In genomic region chr14:38197001-38197760, GRCh38 we compare ENCODE assay signal across 9 cellular contexts. TPM values are rescaled to one million over a fixed set of nuclear protein-coding genes. Genes with fewer than 3 reads are reported as not detected.
DNase-seq lines count a peak whose midpoint lies in the region; ATAC-seq and TF ChIP-seq lines count a peak whose summit lies in the region.
"Had no signal": no experiment of that assay in that cellular context is flagged by ENCODE, and none has a peak within 500 bp of the region (broad histone marks: within the 10 kb centered on the region; RNA-seq: fewer than 3 reads in every experiment).

No MANE protein-coding gene starts in this region.

- H4K20me1 ChIP-seq in SK-N-SH (ENCODE audit: insufficient read depth) (no peaks in the 10 kb centered on the region), PC-9 (ENCODE audit: insufficient read depth) (no peaks in the 10 kb centered on the region)

- peak; percentile 62 for TF ChIP-seq CTCF in SK-N-SH (IDR thresholded peaks at IDR 0.05)
- TF ChIP-seq CTCF in PC-9 (conservative IDR thresholded peaks at IDR 0.05), result peak; percentile 77
- peak; percentile 47 for TF ChIP-seq CTCF in foreskin fibroblast (IDR thresholded peaks at IDR 0.05; ENCODE audit: low read depth, low read length)
- peak in 2 of 3 experiments; percentile 13 to 78 for TF ChIP-seq CTCF in testis (IDR thresholded peaks at IDR 0.05)

- H3K79me2 ChIP-seq in SK-N-SH (ENCODE audit: insufficient read depth), result no peaks in the 10 kb centered on the region
- H3K79me2 ChIP-seq in PC-9 (ENCODE audit: low read depth), result no peaks in the 10 kb centered on the region

- no peak overlapping the region for H3K27ac ChIP-seq in SK-N-SH (ENCODE audit: low read depth in 2 of 2, low read length in 1 of 2)
- no peak overlapping the region for H3K27ac ChIP-seq in PC-9
- no peak overlapping the region for H3K27ac ChIP-seq in testis

- H3K4me2 ChIP-seq in SK-N-SH (no peak overlapping the region), PC-9 (no peak overlapping the region)

- no peak for TF ChIP-seq EP300 in SK-N-SH (IDR thresholded peaks at IDR 0.05; ENCODE audit: borderline replicate concordance in 1 of 2, low read depth in 1 of 2, low read length in 1 of 2)

- H3K9me2 ChIP-seq in SK-N-SH (no peaks in the 10 kb centered on the region), PC-9 (ENCODE audit: insufficient read depth) (no peaks in the 10 kb centered on the region)

- no peak overlapping the region for H3K9ac ChIP-seq in SK-N-SH

- no peak for ATAC-seq in SK-N-SH treated with all-trans-retinoic acid at 6 μM for 48 hours
- no peak for ATAC-seq in HG03460 (IDR thresholded peaks at IDR 0.05; ENCODE audit: unreplicated experiment)
- no peak for ATAC-seq in HG03097 (IDR thresholded peaks at IDR 0.05; ENCODE audit: low FRiP score, unreplicated experiment)

- no TSS peak for BruUV-seq in PC-9 (replicated peaks; lab: Mats Ljungman, UMichigan)

- H3K4me3 ChIP-seq in SK-N-SH (ENCODE audit: low read depth in 2 of 2, low read length in 1 of 2) (no peak overlapping the region; a peak in 1 of 4 replicates), PC-9 (no peak overlapping the region), foreskin fibroblast (ENCODE audit: low read depth in 1 of 2, low read length in 2 of 2) (no peak overlapping the region), testis (no peak overlapping the region)

- H3K36me3 ChIP-seq in SK-N-SH (replicated peaks in 1 of 2; ENCODE audit: control insufficient read depth in 1 of 2, insufficient read depth in 2 of 2, low read length in 1 of 2) (no peaks in the 10 kb centered on the region), PC-9 (ENCODE audit: low read depth) (no peaks in the 10 kb centered on the region), testis (ENCODE audit: low read depth, missing control alignments) (no peaks in the 10 kb centered on the region)

- no peak for DNase-seq in SK-N-SH
- DNase-seq in PC-9, result no peak
- peak in 1 of 2 donors; percentile 33 for DNase-seq in foreskin fibroblast
- no peak for DNase-seq in testis
- DNase-seq in ecto neural progenitor cell (ENCODE audit: low spot score), result no peak
- DNase-seq: effector CD4-positive, alpha-beta T cell had no signal

- TF ChIP-seq RAD21 in SK-N-SH (IDR thresholded peaks at IDR 0.05; ENCODE audit: low read length), result no peak

- H3K27me3 ChIP-seq in SK-N-SH (ENCODE audit: insufficient read depth), result no peaks in the 10 kb centered on the region
- no peaks in the 10 kb centered on the region for H3K27me3 ChIP-seq in PC-9 (ENCODE audit: insufficient read depth, low read depth)
- no peaks in the 10 kb centered on the region for H3K27me3 ChIP-seq in testis

- no peaks in the 10 kb centered on the region for H3F3A ChIP-seq in SK-N-SH (replicated peaks; ENCODE audit: insufficient read depth)
- no peaks in the 10 kb centered on the region for H3F3A ChIP-seq in PC-9 (ENCODE audit: insufficient read depth, low read depth)

- no peak for TF ChIP-seq POLR2A in testis (IDR thresholded peaks at IDR 0.05)

- intact Hi-C loops in PC-9 (cut with micrococcal nuclease; ENCODE audit: unreplicated experiment) (loop anchor here (2.0 to 5.0 kb wide), 2 partner anchors 210 to 294 kb away; no protein-coding TSS in a partner anchor), testis (cut with DNase I; ENCODE audit: low total_unique reads) (no loop called here)

- H3K9me3 ChIP-seq in SK-N-SH (no peaks in the 10 kb centered on the region), PC-9 (ENCODE audit: insufficient read depth, low read depth) (no peaks in the 10 kb centered on the region), testis (no peaks in the 10 kb centered on the region)

- POLR2A ChIA-PET in SK-N-SH (lab: Yijun Ruan, JAX) (no interaction called here), PC-9 (lab: Charles Lee; ENCODE audit: unreplicated experiment) (no interaction called here)

- H2AFZ ChIP-seq in SK-N-SH (ENCODE audit: low read depth) (no peak overlapping the region), PC-9 (no peak overlapping the region)

- no peaks in the 10 kb centered on the region for H3K4me1 ChIP-seq in SK-N-SH (ENCODE audit: control insufficient read depth in 1 of 2, insufficient read depth in 2 of 2, low read depth in 1 of 2, low read length in 1 of 2)
- no peaks in the 10 kb centered on the region for H3K4me1 ChIP-seq in PC-9 (replicated peaks; ENCODE audit: insufficient read depth)
- no peaks in the 10 kb centered on the region for H3K4me1 ChIP-seq in testis

- CTCF ChIA-PET in SK-N-SH (lab: Yijun Ruan, JAX) (interaction anchor here (0.6 to 1.8 kb wide), 7 partner anchors 9 to 1500 kb away, joined by 3 to 5 read pairs (median 3); no protein-coding TSS in a partner anchor), PC-9 (lab: Charles Lee) (interaction anchor here (0.7 kb wide), 1 partner anchor 25 kb away, joined by 14 read pairs; no protein-coding TSS in a partner anchor)

TF ChIP-seq in SK-N-SH, 30 proteins besides CTCF, POLR2A, EP300 and RAD21:
- TF ChIP-seq NFIC (IDR thresholded peaks at IDR 0.05; ENCODE audit: borderline replicate concordance), result no peak
- TF ChIP-seq SMC3 (IDR thresholded peaks at IDR 0.05; ENCODE audit: low read depth, low read length), result 0 out of 2 replicates have a peak, but pooled peaks have one; percentile 8
- no peak for TF ChIP-seq MXI1 (IDR thresholded peaks at IDR 0.05; ENCODE audit: low read depth, low read length)
- no peak for TF ChIP-seq POLR2AphosphoS5 (IDR thresholded peaks at IDR 0.05; ENCODE audit: low read depth, low read length)
- TF ChIP-seq TEAD4 (IDR thresholded peaks at IDR 0.05; ENCODE audit: borderline replicate concordance, insufficient read depth), result no peak
- no peak for TF ChIP-seq GABPA (IDR thresholded peaks at IDR 0.05; ENCODE audit: low read depth)
TF ChIP-seq in SK-N-SH: peak in this region for 1.

TF ChIP-seq in SK-N-SH treated with all-trans-retinoic acid at 6 μM for 48 hours, 23 proteins besides CTCF, POLR2A, EP300 and RAD21 (continues in another document):
- TF ChIP-seq PATZ1 (CRISPR knock-in tag; IDR thresholded peaks at IDR 0.05; ENCODE audit: borderline replicate concordance) (no peak), ISL1 (CRISPR knock-in tag; IDR thresholded peaks at IDR 0.05) (no peak), ZNF70 (CRISPR knock-in tag; IDR thresholded peaks at IDR 0.05) (no peak), OSR1 (CRISPR knock-in tag; IDR thresholded peaks at IDR 0.05) (no peak), POU6F1 (CRISPR knock-in tag; IDR thresholded peaks at IDR 0.05; ENCODE audit: borderline replicate concordance, low read depth) (no peak), ZFP30 (CRISPR knock-in tag; IDR thresholded peaks at IDR 0.05) (no peak)

RNA-seq across cellular contexts. Expression of gene SSTR1, which starts 10.5 kb away (rescaled TPM):
- polyA plus RNA-seq in SK-N-SH (2012; rRNA removed) (0.08 TPM in 2 replicates), testis (ENCODE audit: insufficient read depth, low read depth, low replicate concordance) (0.45 TPM)
- polyA plus RNA-seq in SK-N-SH (2012; cell fraction: cytosol; rRNA removed), result 0.08 and 0.12 TPM in 2 replicates
- polyA plus RNA-seq in SK-N-SH (2012; cell fraction: nucleus; rRNA removed), result 0.07 and 0.10 TPM in 2 replicates
- total RNA-seq in PC-9 (2021) (0.50 TPM in 2 replicates), testis (under 1 TPM; 0.19 to 0.31 TPM)

RNA-seq across cellular contexts. Expression of gene CLEC14A, which starts 58.7 kb away (rescaled TPM):
- 0.02 TPM in 1 of 2 replicates, not detected in the other for polyA plus RNA-seq in SK-N-SH (2012; rRNA removed)
- polyA plus RNA-seq in SK-N-SH (2012; cell fraction: cytosol; rRNA removed), result not detected in 2 replicates
- polyA plus RNA-seq in SK-N-SH (2012; cell fraction: nucleus; rRNA removed), result not detected in 2 replicates
- 0.23 and 0.31 TPM in 2 replicates for total RNA-seq in PC-9 (2021)
- total RNA-seq in testis, result 1 to 10 TPM; 7.9 to 9.7 TPM
- 11.4 TPM for polyA plus RNA-seq in testis (ENCODE audit: insufficient read depth, low read depth, low replicate concordance)
